10 cellular contexts compared by ENCODE assay signal in genomic region chr11:10669258-10670033, GRCh38. TPM values are rescaled to one million over a fixed set of nuclear protein-coding genes. Genes with fewer than 3 reads are reported as not detected.
A peak's percentile ranks its signal among the peaks of the same experiment; 100 is the strongest.
DNase-seq lines count a peak whose midpoint lies in the region; ATAC-seq and TF ChIP-seq lines count a peak whose summit lies in the region.
"Had no signal": no experiment of that assay in that cellular context is flagged by ENCODE, and none has a peak within 500 bp of the region (broad histone marks: within the 10 kb centered on the region; RNA-seq: fewer than 3 reads in every experiment).

No MANE protein-coding gene starts in this region.

- no peaks in the 10 kb centered on the region for H3K9me3 Mint-ChIP-seq in stimulated activated effector memory CD8-positive, alpha-beta T cell treated with anti-CD3 and anti-CD28 coated beads, Interleukin-12 subunit alpha, Interleukin-12 subunit beta, amount 100 ng/mL, for 72 hours
- H3K9me3 Mint-ChIP-seq: stimulated activated naive CD8-positive, alpha-beta T cell treated with anti-CD3 and anti-CD28 coated beads, Interleukin-15, Interleukin-2, amounts not matched to agents 100 ng/mL and 50 ng/mL, for 24 hours had no signal

- H3K9me3 ChIP-seq in ascending aorta (no peaks in the 10 kb centered on the region), lung (ENCODE audit: control insufficient read depth in 2 of 2, insufficient read depth in 1 of 2, low read length in 1 of 2) (no peaks in the 10 kb centered on the region)

- no peaks in the 10 kb centered on the region for H3K27me3 ChIP-seq in ascending aorta
- no peaks in the 10 kb centered on the region for H3K27me3 ChIP-seq in lung (ENCODE audit: control insufficient read depth, insufficient read depth)

- H3K36me3 Mint-ChIP-seq in stimulated activated effector memory CD8-positive, alpha-beta T cell treated with anti-CD3 and anti-CD28 coated beads, Interleukin-12 subunit alpha, Interleukin-12 subunit beta, amount 100 ng/mL, for 72 hours: no peaks in the 10 kb centered on the region

- H3K36me3 ChIP-seq in ascending aorta (peaks cover 0 to 2% of the 10 kb centered on the region in 2 donors), lung (ENCODE audit: control insufficient read depth in 2 of 2, insufficient read depth in 2 of 2, low read length in 2 of 2) (no peaks in the 10 kb centered on the region)

- WGBS in lung, 2 donors: 33 to 45% methylated on average over 5 of the region's 5 CpGs

- peaks cover 36 to 92% of the 10 kb centered on the region in 2 donors for H3K4me1 ChIP-seq in ascending aorta
- H3K4me1 ChIP-seq in lung (ENCODE audit: control insufficient read depth in 2 of 2, insufficient read depth in 2 of 2, low read length in 2 of 2): peaks cover 0 to 7% of the 10 kb centered on the region in 2 donors

- TF ChIP-seq CTCF in ascending aorta (IDR thresholded peaks at IDR 0.05) (no peak), lung (IDR thresholded peaks at IDR 0.05; ENCODE audit: control extremely low read depth, extremely low read depth) (no peak)

- H3K4me3 ChIP-seq in ascending aorta (peak overlapping the region in 1 of 2 donors; percentile 38), lung (no peak overlapping the region)

- no peak overlapping the region for H3K4me3 Mint-ChIP-seq in stimulated activated effector memory CD8-positive, alpha-beta T cell treated with anti-CD3 and anti-CD28 coated beads, Interleukin-12 subunit alpha, Interleukin-12 subunit beta, amount 100 ng/mL, for 72 hours
- H3K4me3 Mint-ChIP-seq: CD4-positive, CD25-positive, alpha-beta regulatory T cell; stimulated activated naive CD8-positive, alpha-beta T cell treated with anti-CD3 and anti-CD28 coated beads, Interleukin-15, Interleukin-2, amounts not matched to agents 100 ng/mL and 50 ng/mL, for 24 hours had no signal

- no peak for ATAC-seq in lung (ENCODE audit: insufficient read depth, low FRiP score)
- ATAC-seq in stimulated activated effector memory CD8-positive, alpha-beta T cell treated with anti-CD3 and anti-CD28 coated beads, Interleukin-12 subunit alpha, Interleukin-12 subunit beta, amount 100 ng/mL, for 72 hours: no peak

- H3K27ac ChIP-seq in ascending aorta (peak overlapping the region; percentile 88 to 93), lung (ENCODE audit: low read depth in 1 of 2, low read length in 1 of 2) (peak overlapping the region; percentile 16 to 61)

- intact Hi-C loops in ascending aorta (cut with DNase I): loop anchor here (5.0 kb wide), 1 partner anchor 102 kb away; the partner anchor contains the start of gene LYVE1

- no peaks in the 10 kb centered on the region for H3K4me1 Mint-ChIP-seq in stimulated activated effector memory CD8-positive, alpha-beta T cell treated with anti-CD3 and anti-CD28 coated beads, Interleukin-12 subunit alpha, Interleukin-12 subunit beta, amount 100 ng/mL, for 72 hours

- H3K27ac Mint-ChIP-seq in stimulated activated effector memory CD8-positive, alpha-beta T cell treated with anti-CD3 and anti-CD28 coated beads, Interleukin-12 subunit alpha, Interleukin-12 subunit beta, amount 100 ng/mL, for 72 hours: no peak overlapping the region
- H3K27ac Mint-ChIP-seq: CD4-positive, CD25-positive, alpha-beta regulatory T cell; stimulated activated naive CD8-positive, alpha-beta T cell treated with anti-CD3 and anti-CD28 coated beads, Interleukin-15, Interleukin-2, amounts not matched to agents 100 ng/mL and 50 ng/mL, for 24 hours had no signal

- DNase-seq in AG08395 (ENCODE audit: low spot score) (peak; percentile 85), NCI-H1417 treated with DMSO at 0.1 percent for 48 hours (lab: John Stamatoyannopoulos, UW) (peak; percentile 27), ascending aorta (ENCODE audit: low spot score in 2 of 2) (peak in 1 of 2 donors; percentile 65), lung (ENCODE audit: low spot score) (no peak), midbrain (lab: John Stamatoyannopoulos, UW) (no peak), medulla oblongata (ENCODE audit: extremely low spot score) (no peak), Kasumi-1 (lab: John Stamatoyannopoulos, UW) (no peak)
- no peak for DNase-seq in stimulated activated effector memory CD8-positive, alpha-beta T cell treated with anti-CD3 and anti-CD28 coated beads, Interleukin-12 subunit alpha, Interleukin-12 subunit beta, amount 100 ng/mL, for 72 hours (ENCODE audit: low spot score in 2 of 2)
- DNase-seq: CD4-positive, CD25-positive, alpha-beta regulatory T cell had no signal

RNA-seq across cellular contexts. Expression of gene IRAG1, which starts 24.1 kb away (rescaled TPM):
- total RNA-seq in ascending aorta: 236 TPM
- total RNA-seq in lung: 10 to 100 TPM; 16.1 to 17.0 TPM
- polyA plus RNA-seq in lung: 10 to 100 TPM in 1 of 2 donors, 1 to 10 TPM in 1; 2.8 to 10.4 TPM
- total RNA-seq: CD4-positive, CD25-positive, alpha-beta regulatory T cell had no signal
- polyA plus RNA-seq: CD4-positive, CD25-positive, alpha-beta regulatory T cell had no signal

Comparison
In these comparisons a context has a peak if more than half of its experiments do, and no peak if none do; other contexts are left out.
1. DNase-seq: peak in AG08395 (single experiment) and NCI-H1417 treated with DMSO at 0.1 percent for 48 hours (single experiment); none in lung (single experiment), midbrain (single experiment), medulla oblongata (single experiment), Kasumi-1 (0 of 2) and stimulated activated effector memory CD8-positive, alpha-beta T cell treated with anti-CD3 and anti-CD28 coated beads, Interleukin-12 subunit alpha, Interleukin-12 subunit beta, amount 100 ng/mL, for 72 hours (0 of 2).
2. RNA of gene IRAG1, which starts 24.1 kb away (total RNA-seq): 236 TPM in ascending aorta (single experiment); 16.1 to 17.0 TPM in lung; every median in the first group is over 10 times any median in the second.